Comparison of ENCODE assay signal across 22 cellular contexts in the genomic region with DNA sequence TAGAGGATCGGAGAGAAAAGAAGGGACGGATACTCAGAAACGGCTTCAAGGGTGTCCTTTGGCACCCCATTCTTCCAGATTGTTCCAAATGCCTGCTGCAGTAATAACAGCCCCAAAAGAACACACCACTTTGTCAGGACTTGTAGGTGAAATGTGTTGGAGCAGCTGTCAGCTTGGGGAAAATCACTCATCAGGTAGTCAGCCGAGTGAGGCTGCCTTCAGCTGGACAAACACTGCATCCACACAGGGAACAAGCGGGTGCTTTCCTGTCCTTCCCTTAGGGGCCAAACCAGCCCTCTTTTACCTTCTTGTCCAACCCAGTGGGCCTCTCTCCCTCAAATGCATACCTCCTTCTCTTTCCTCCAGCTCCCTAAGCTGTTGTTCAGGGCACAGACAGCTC. TPM values are rescaled to one million over a fixed set of nuclear protein-coding genes. Genes with fewer than 3 reads are reported as not detected.
DNase-seq lines count a peak whose midpoint lies in the region; ATAC-seq and TF ChIP-seq lines count a peak whose summit lies in the region.
"Had no signal": no experiment of that assay in that cellular context is flagged by ENCODE, and none has a peak within 500 bp of the region (broad histone marks: within the 10 kb centered on the region; RNA-seq: fewer than 3 reads in every experiment).

No MANE protein-coding gene starts in this region.

- DNase-seq in DMS53 (lab: John Stamatoyannopoulos, UW) (peak; percentile 6), DMS53 treated with DMSO at 0.1 percent for 48 hours (lab: John Stamatoyannopoulos, UW; ENCODE audit: unreplicated experiment) (no peak), RWPE1 (ENCODE audit: low spot score) (peak; percentile 25), foreskin keratinocyte (peak; percentile 75 to 86), COLO829 (ENCODE audit: low spot score) (no peak), anterior cingulate cortex (lab: John Stamatoyannopoulos, UW) (no peak)
- DNase-seq in activated T-cell treated with anti-CD3 and anti-CD28 coated beads, Interleukin-2, amount 50 U/mL, for 24 hours = no peak
- DNase-seq: 8988T; activated CD4-positive, alpha-beta T cell treated with anti-CD3 and anti-CD28 coated beads, Interleukin-2, amount 50 U/mL, for 48 hours; activated naive CD4-positive, alpha-beta T cell treated with anti-CD3 and anti-CD28 coated beads, Interleukin-2, amount 50 U/mL, for 16 hours; activated T-cell treated with anti-CD3 and anti-CD28 coated beads, Interleukin-2, amount 50 U/mL, for 4 hours; BE2C; GF-D8; NCI-H2227 treated with DMSO at 0.1 percent for 48 hours; RPMI8226; stimulated activated CD8-positive, alpha-beta memory T cell treated with anti-CD3 and anti-CD28 coated beads, Interleukin-4, amount 100 ng/mL, for 48 hours had no signal

- H3K9me3 Mint-ChIP-seq in stimulated activated memory B cell treated with anti-CD40 and anti-IgM and Interleukin-4, amounts not matched to agents 10 μg/mL and 1 μg/mL and 100 μg/mL, for 72 hours = no peaks in the 10 kb centered on the region
- H3K9me3 Mint-ChIP-seq in activated T-cell treated with anti-CD3 and anti-CD28 coated beads, Interleukin-2, amount 50 U/mL, for 24 hours = no peaks in the 10 kb centered on the region
- H3K9me3 Mint-ChIP-seq: activated T-cell treated with anti-CD3 and anti-CD28 coated beads, Interleukin-2, amount 50 U/mL, for 4 hours had no signal

- ATAC-seq in foreskin keratinocyte = peak; percentile 83
- no peak for ATAC-seq in stimulated activated memory B cell treated with anti-CD40 and anti-IgM and Interleukin-4, amounts not matched to agents 10 μg/mL and 1 μg/mL and 100 μg/mL, for 72 hours
- ATAC-seq: activated T-cell treated with anti-CD3 and anti-CD28 coated beads, Interleukin-2, amount 50 U/mL, for 4 hours; gastroesophageal sphincter; GM12878; left lobe of liver had no signal

- peak overlapping the region; percentile 88 for H3K27ac Mint-ChIP-seq in stimulated activated memory B cell treated with anti-CD40 and anti-IgM and Interleukin-4, amounts not matched to agents 10 μg/mL and 1 μg/mL and 100 μg/mL, for 72 hours
- no peak overlapping the region for H3K27ac Mint-ChIP-seq in activated T-cell treated with anti-CD3 and anti-CD28 coated beads, Interleukin-2, amount 50 U/mL, for 24 hours

- H3K27ac ChIP-seq in RWPE1 = no peak overlapping the region
- H3K27ac ChIP-seq in foreskin keratinocyte = peak overlapping the region; percentile 80
- H3K27ac ChIP-seq: coronary artery, gastroesophageal sphincter, thoracic aorta had no signal

- peaks cover 38% of the 10 kb centered on the region for H3K4me1 ChIP-seq in foreskin keratinocyte
- H3K4me1 ChIP-seq: BE2C had no signal

- H3K36me3 Mint-ChIP-seq in stimulated activated memory B cell treated with anti-CD40 and anti-IgM and Interleukin-4, amounts not matched to agents 10 μg/mL and 1 μg/mL and 100 μg/mL, for 72 hours = peaks cover 35% of the 10 kb centered on the region
- H3K36me3 Mint-ChIP-seq in activated T-cell treated with anti-CD3 and anti-CD28 coated beads, Interleukin-2, amount 50 U/mL, for 24 hours (ENCODE audit: low read depth) = no peaks in the 10 kb centered on the region

- H3K4me3 Mint-ChIP-seq in stimulated activated memory B cell treated with anti-CD40 and anti-IgM and Interleukin-4, amounts not matched to agents 10 μg/mL and 1 μg/mL and 100 μg/mL, for 72 hours = peak overlapping the region; percentile 82
- no peak overlapping the region for H3K4me3 Mint-ChIP-seq in activated T-cell treated with anti-CD3 and anti-CD28 coated beads, Interleukin-2, amount 50 U/mL, for 24 hours
- H3K4me3 Mint-ChIP-seq: activated T-cell treated with anti-CD3 and anti-CD28 coated beads, Interleukin-2, amount 50 U/mL, for 4 hours had no signal

- TF ChIP-seq CTCF in RWPE1 (conservative IDR thresholded peaks at IDR 0.05; ENCODE audit: low read depth) (no peak), foreskin keratinocyte (conservative IDR thresholded peaks at IDR 0.05) (peak; percentile 52)

- CTCF ChIA-PET in RWPE1 (lab: Yijun Ruan, JAX) = no interaction called here

- POLR2A ChIA-PET in RWPE1 (lab: Yijun Ruan, JAX; ENCODE audit: low non-redundant PET) = no interaction called here

- H3K27me3 ChIP-seq in foreskin keratinocyte = no peaks in the 10 kb centered on the region
- H3K27me3 ChIP-seq: BE2C had no signal

- H3K27me3 Mint-ChIP-seq in stimulated activated memory B cell treated with anti-CD40 and anti-IgM and Interleukin-4, amounts not matched to agents 10 μg/mL and 1 μg/mL and 100 μg/mL, for 72 hours = no peaks in the 10 kb centered on the region
- H3K27me3 Mint-ChIP-seq in activated T-cell treated with anti-CD3 and anti-CD28 coated beads, Interleukin-2, amount 50 U/mL, for 24 hours = peaks cover 29% of the 10 kb centered on the region

- peaks cover 99% of the 10 kb centered on the region for H3K4me1 Mint-ChIP-seq in stimulated activated memory B cell treated with anti-CD40 and anti-IgM and Interleukin-4, amounts not matched to agents 10 μg/mL and 1 μg/mL and 100 μg/mL, for 72 hours
- H3K4me1 Mint-ChIP-seq in activated T-cell treated with anti-CD3 and anti-CD28 coated beads, Interleukin-2, amount 50 U/mL, for 24 hours (ENCODE audit: low read depth) = no peaks in the 10 kb centered on the region

RNA-seq across cellular contexts. Expression of a gene that starts 48.2 kb away (rescaled TPM):
- 7.1 and 7.2 TPM in 2 replicates for total RNA-seq in foreskin keratinocyte
- 5.3 and 6.9 TPM in 2 replicates for polyA plus RNA-seq in foreskin keratinocyte

Comparison
In these comparisons a context has a peak if more than half of its experiments do, and no peak if none do; other contexts are left out.
1. DNase-seq: peak in DMS53 (single experiment), RWPE1 (single experiment) and foreskin keratinocyte (2 of 2); none in DMS53 treated with DMSO at 0.1 percent for 48 hours (single experiment), COLO829 (single experiment), anterior cingulate cortex (0 of 58) and activated T-cell treated with anti-CD3 and anti-CD28 coated beads, Interleukin-2, amount 50 U/mL, for 24 hours (single experiment).